12 cellular contexts compared by ENCODE assay signal in the genomic region with DNA sequence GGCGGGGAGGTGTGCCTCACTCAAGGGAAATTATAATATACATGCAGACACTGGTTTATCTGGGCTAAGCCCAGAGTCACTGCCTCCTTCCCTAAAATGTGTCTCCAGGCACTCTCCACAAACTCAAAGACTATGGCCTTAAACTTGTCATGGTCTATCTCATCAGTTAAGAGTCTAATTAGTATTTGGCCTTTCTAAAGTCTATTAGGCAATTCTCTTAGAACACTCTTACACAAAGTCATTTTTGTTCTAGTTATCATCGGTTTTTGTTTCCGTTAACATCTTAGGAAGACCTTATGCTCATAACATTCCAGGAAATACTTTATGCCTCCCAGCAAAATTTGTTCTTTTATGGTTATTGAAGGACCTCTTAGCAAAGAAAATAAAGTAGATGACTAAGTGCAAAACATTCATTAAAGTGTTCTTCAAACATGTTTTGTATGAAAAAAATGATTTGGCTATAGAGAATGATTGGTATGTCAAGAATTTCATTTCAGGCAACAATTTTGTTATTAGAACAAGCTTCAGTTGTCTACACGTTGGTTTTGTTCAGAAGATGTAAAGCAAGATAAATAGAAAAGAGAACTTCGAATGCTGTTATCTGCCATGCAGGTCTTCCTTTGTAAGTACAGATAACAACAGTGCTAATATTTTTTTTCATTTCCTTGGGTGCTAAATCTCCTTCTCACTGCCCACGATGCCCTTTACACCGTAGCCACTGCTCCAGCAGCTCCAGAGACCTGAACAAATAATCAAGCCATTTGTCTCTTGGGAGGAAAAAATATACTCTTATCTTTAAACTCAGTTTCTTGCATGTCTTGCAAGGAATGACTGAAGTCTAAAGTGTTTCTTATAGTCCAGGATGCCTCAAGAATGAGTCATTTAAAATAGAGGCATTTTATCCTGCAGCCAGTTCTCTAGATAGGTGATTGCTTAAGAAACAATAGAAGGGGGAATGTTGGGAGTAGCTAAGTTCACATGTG.
DNase-seq lines count a peak whose midpoint lies in the region; ATAC-seq, FAIRE-seq and TF ChIP-seq lines count a peak whose summit lies in the region.
"Had no signal": no experiment of that assay in that cellular context is flagged by ENCODE, and none has a peak within 500 bp of the region (broad histone marks: within the 10 kb centered on the region; RNA-seq: fewer than 3 reads in every experiment).

No MANE protein-coding gene starts in this region.

- TF ChIP-seq CTCF in A549 (IDR thresholded peaks at IDR 0.05), result no peak
- TF ChIP-seq CTCF in IMR-90 (conservative IDR thresholded peaks at IDR 0.05; ENCODE audit: low read depth, low read length), result no peak
- no peak for TF ChIP-seq CTCF in astrocyte of the spinal cord (IDR thresholded peaks at IDR 0.05; ENCODE audit: low read depth, low read length)
- no peak for TF ChIP-seq CTCF in keratinocyte (optimal IDR thresholded peaks at IDR 0.05 in 1 of 3, IDR thresholded peaks at IDR 0.05 in 1 of 3, conservative IDR thresholded peaks at IDR 0.05 in 1 of 3; ENCODE audit: extremely low read depth in 1 of 3, insufficient read depth in 2 of 3, low read length in 3 of 3)
- TF ChIP-seq CTCF in MM.1S (IDR thresholded peaks at IDR 0.05; ENCODE audit: low read length), result no peak
- no peak for TF ChIP-seq CTCF in neural progenitor cell (IDR thresholded peaks at IDR 0.05)

- H3K23ac ChIP-seq in IMR-90 (ENCODE audit: low read depth, low read length), result peak overlapping the region; percentile 80; the same call in 1 of the 2 replicates

- H3K9me3 ChIP-seq in A549 (0 out of 3 replicates have a peak, but pooled peaks cover 3% of the 10 kb centered on the region), IMR-90 (ENCODE audit: control insufficient read depth, insufficient read depth, low read length) (no peaks in the 10 kb centered on the region; the same call in 1 of the 2 replicates), keratinocyte (ENCODE audit: control insufficient read depth, low read depth, low read length) (no peaks in the 10 kb centered on the region), MM.1S (replicated peaks; ENCODE audit: insufficient read depth, low read length) (no peaks in the 10 kb centered on the region), neural progenitor cell (ENCODE audit: low read depth) (no peaks in the 10 kb centered on the region)
- H3K9me3 ChIP-seq: heart left ventricle, neutrophil had no signal

- ATAC-seq in A549 (peak; percentile 92 to 93), IMR-90 (ENCODE audit: low read depth) (peak; percentile 82), GM19452 (IDR thresholded peaks at IDR 0.05; ENCODE audit: unreplicated experiment) (no peak), HG02885 (IDR thresholded peaks at IDR 0.05; ENCODE audit: poor library complexity, unreplicated experiment) (no peak)
- ATAC-seq: heart left ventricle had no signal

- peak overlapping the region; percentile 88 for H4K5ac ChIP-seq in IMR-90 (ENCODE audit: low read depth, low read length)

- H2AK5ac ChIP-seq in IMR-90 (ENCODE audit: low read depth, low read length), result no peak overlapping the region; the same call in 1 of the 2 replicates

- TF ChIP-seq RAD21 in A549 (conservative IDR thresholded peaks at IDR 0.05 in 1 of 2, IDR thresholded peaks at IDR 0.05 in 1 of 2) (no peak), IMR-90 (IDR thresholded peaks at IDR 0.05; ENCODE audit: low read length) (no peak)

- H3K9me3 Mint-ChIP-seq in neural progenitor cell, result no peaks in the 10 kb centered on the region
- H3K9me3 Mint-ChIP-seq: activated naive CD4-positive, alpha-beta T cell treated with anti-CD3 and anti-CD28 coated beads, Interleukin-2, amount 10 ng/mL, durations not matched to agents 7 days and 5 days had no signal

- no peak overlapping the region for H3K4me3 Mint-ChIP-seq in neural progenitor cell
- H3K4me3 Mint-ChIP-seq: activated naive CD4-positive, alpha-beta T cell treated with anti-CD3 and anti-CD28 coated beads, Interleukin-2, amount 10 ng/mL, durations not matched to agents 7 days and 5 days had no signal

- in situ Hi-C loops in IMR-90 (cut with MboI; ENCODE audit: low sequenced_read_pairs), result no loop called here
- in situ Hi-C loops in astrocyte of the spinal cord (cut with HindIII; ENCODE audit: low sequenced_read_pairs), result no loop called here

- TF ChIP-seq POLR2A in A549 (IDR thresholded peaks at IDR 0.05; ENCODE audit: low read length) (no peak), IMR-90 (IDR thresholded peaks at IDR 0.05; ENCODE audit: low read depth, low read length) (no peak)

- POLR2A ChIA-PET in A549 (lab: Yijun Ruan, JAX) (no interaction called here), IMR-90 (lab: Charles Lee; ENCODE audit: unreplicated experiment) (no interaction called here)

- H3K4me3 ChIP-seq in A549 (no peak overlapping the region), IMR-90 (ENCODE audit: insufficient read depth, low read depth, low read length) (no peak overlapping the region), astrocyte of the spinal cord (ENCODE audit: low read depth, low read length) (no peak overlapping the region), keratinocyte (ENCODE audit: control insufficient read depth in 2 of 3, extremely low read depth in 1 of 3, insufficient read depth in 2 of 3, low read depth in 1 of 3, low read length in 3 of 3) (peak overlapping the region in 2 of 3 experiments; percentile 65 to 68), MM.1S (ENCODE audit: low read length) (no peak overlapping the region), neural progenitor cell (no peak overlapping the region)
- H3K4me3 ChIP-seq: heart left ventricle had no signal

- H4K91ac ChIP-seq in IMR-90 (ENCODE audit: insufficient read depth, low read depth, low read length), result peak overlapping the region; percentile 71

- peak overlapping the region; percentile 65 to 89 for H4K8ac ChIP-seq in IMR-90 (ENCODE audit: low read depth in 2 of 2, low read length in 2 of 2)

- CTCF ChIA-PET in A549 (lab: Yijun Ruan, JAX), result no interaction called here
- CTCF ChIA-PET in IMR-90 (lab: Yijun Ruan, JAX), result interaction anchor here (0.6 kb wide), 1 partner anchor 546 kb away, joined by 4 read pairs; no protein-coding TSS in a partner anchor

- H3K4me1 Mint-ChIP-seq in neural progenitor cell, result peaks cover 3% of the 10 kb centered on the region
- H3K4me1 Mint-ChIP-seq: activated naive CD4-positive, alpha-beta T cell treated with anti-CD3 and anti-CD28 coated beads, Interleukin-2, amount 10 ng/mL, durations not matched to agents 7 days and 5 days had no signal

- TF ChIP-seq EP300 in A549 (IDR thresholded peaks at IDR 0.05), result peak in 1 of 2 experiments; percentile 14; a peak in 1 of 5 replicates

- H3K36me3 Mint-ChIP-seq in neural progenitor cell, result no peaks in the 10 kb centered on the region
- H3K36me3 Mint-ChIP-seq: activated naive CD4-positive, alpha-beta T cell treated with anti-CD3 and anti-CD28 coated beads, Interleukin-2, amount 10 ng/mL, durations not matched to agents 7 days and 5 days had no signal

- H2AFZ ChIP-seq in IMR-90 (replicated peaks; ENCODE audit: low read length, poor library complexity), result no peak overlapping the region
- no peak overlapping the region for H2AFZ ChIP-seq in keratinocyte (ENCODE audit: control insufficient read depth, low read length)
- no peak overlapping the region for H2AFZ ChIP-seq in MM.1S (ENCODE audit: low read length)
- no peak overlapping the region for H2AFZ ChIP-seq in neural progenitor cell (replicated peaks)

- H4K20me1 ChIP-seq in IMR-90 (ENCODE audit: insufficient read depth, low read length) (no peaks in the 10 kb centered on the region), keratinocyte (ENCODE audit: control insufficient read depth, extremely low read depth, insufficient read depth, low read length) (no peaks in the 10 kb centered on the region), MM.1S (ENCODE audit: insufficient read depth, low read length) (no peaks in the 10 kb centered on the region), neural progenitor cell (ENCODE audit: low read depth) (no peaks in the 10 kb centered on the region)

- H3K79me1 ChIP-seq in IMR-90 (ENCODE audit: low read depth in 1 of 2, low read length in 2 of 2), result no peaks in the 10 kb centered on the region

- FAIRE-seq in A549 (lab: Jason Lieb, UNC) (no peak), keratinocyte (lab: Jason Lieb, UNC) (no peak)
- FAIRE-seq: TTC549 had no signal

- H3K9me2 ChIP-seq in MM.1S (replicated peaks; ENCODE audit: insufficient read depth, low read length), result no peaks in the 10 kb centered on the region

- no peaks in the 10 kb centered on the region for H3K27me3 ChIP-seq in IMR-90 (ENCODE audit: control insufficient read depth, insufficient read depth, low read length)
- H3K27me3 ChIP-seq in keratinocyte (ENCODE audit: control insufficient read depth, extremely low read depth, insufficient read depth, low read length), result no peaks in the 10 kb centered on the region
- H3K27me3 ChIP-seq in MM.1S (replicated peaks; ENCODE audit: insufficient read depth, low read length), result no peaks in the 10 kb centered on the region
- H3K27me3 ChIP-seq in neural progenitor cell, result no peaks in the 10 kb centered on the region
- H3K27me3 ChIP-seq: heart left ventricle, neutrophil had no signal

- no peak overlapping the region for H3K27ac Mint-ChIP-seq in neural progenitor cell
- H3K27ac Mint-ChIP-seq: activated naive CD4-positive, alpha-beta T cell treated with anti-CD3 and anti-CD28 coated beads, Interleukin-2, amount 10 ng/mL, durations not matched to agents 7 days and 5 days had no signal

- H2BK20ac ChIP-seq in IMR-90 (ENCODE audit: low read depth, low read length), result peak overlapping the region; percentile 85

- peak overlapping the region; percentile 84 for H3K56ac ChIP-seq in IMR-90 (ENCODE audit: extremely low read depth, insufficient read depth, low read length)

- intact Hi-C loops in IMR-90 (cut with micrococcal nuclease), result loop anchor here (1.0 to 10.0 kb wide), 3 partner anchors 148 to 268 kb away; no protein-coding TSS in a partner anchor

- peak; percentile 8 to 77 for DNase-seq in A549 (ENCODE audit: low read depth in 1 of 2, low spot score in 1 of 2)
- peak; percentile 80 for DNase-seq in IMR-90
- peak; percentile 81 for DNase-seq in astrocyte of the spinal cord (ENCODE audit: low read depth, low spot score)
- peak; percentile 60 for DNase-seq in keratinocyte (ENCODE audit: low read depth, low spot score)
- no peak for DNase-seq in MM.1S
- no peak for DNase-seq in neural progenitor cell (ENCODE audit: low spot score)
- DNase-seq: activated naive CD4-positive, alpha-beta T cell treated with anti-CD3 and anti-CD28 coated beads, Interleukin-2, amount 10 ng/mL, durations not matched to agents 7 days and 5 days; heart left ventricle had no signal

- peak overlapping the region; percentile 95 for H2BK5ac ChIP-seq in IMR-90 (ENCODE audit: low read depth, low read length, poor library complexity, severe bottlenecking)

- H3K36me3 ChIP-seq in IMR-90 (ENCODE audit: control insufficient read depth, insufficient read depth, low read length) (no peaks in the 10 kb centered on the region), keratinocyte (ENCODE audit: control insufficient read depth in 2 of 2, extremely low read depth in 1 of 2, insufficient read depth in 2 of 2, low read length in 2 of 2) (no peaks in the 10 kb centered on the region), MM.1S (replicated peaks; ENCODE audit: insufficient read depth, low read length) (no peaks in the 10 kb centered on the region), neural progenitor cell (no peaks in the 10 kb centered on the region)
- H3K36me3 ChIP-seq: heart left ventricle, neutrophil had no signal

- H3K4ac ChIP-seq in IMR-90 (ENCODE audit: low read depth, low read length), result peak overlapping the region; percentile 81

- H3K27ac ChIP-seq in A549 (peak overlapping the region; percentile 76 to 78), IMR-90 (ENCODE audit: insufficient read depth, low read length) (peak overlapping the region; percentile 76), keratinocyte (ENCODE audit: control insufficient read depth, insufficient read depth, low read length) (peak overlapping the region; percentile 76), MM.1S (ENCODE audit: low read length) (no peak overlapping the region), neural progenitor cell (no peak overlapping the region)
- H3K27ac ChIP-seq: heart left ventricle, neutrophil had no signal

- H2BK15ac ChIP-seq in IMR-90 (ENCODE audit: low read depth, low read length), result peak overlapping the region; percentile 18; the same call in 1 of the 3 replicates

- H3K27me3 Mint-ChIP-seq in neural progenitor cell (ENCODE audit: insufficient read depth, low read depth), result no peaks in the 10 kb centered on the region
- H3K27me3 Mint-ChIP-seq: activated naive CD4-positive, alpha-beta T cell treated with anti-CD3 and anti-CD28 coated beads, Interleukin-2, amount 10 ng/mL, durations not matched to agents 7 days and 5 days had no signal

- H3K4me2 ChIP-seq in A549 (peak overlapping the region; percentile 81), IMR-90 (ENCODE audit: low read depth, low read length) (peak overlapping the region; percentile 83), keratinocyte (ENCODE audit: control insufficient read depth, extremely low read depth, insufficient read depth, low read depth, low read length) (peak overlapping the region; percentile 96), MM.1S (ENCODE audit: low read depth, low read length) (no peak overlapping the region), neural progenitor cell (no peak overlapping the region)

- H3K79me2 ChIP-seq in keratinocyte (ENCODE audit: control insufficient read depth, insufficient read depth, low read length) (no peaks in the 10 kb centered on the region), MM.1S (ENCODE audit: low read length) (no peaks in the 10 kb centered on the region), neural progenitor cell (ENCODE audit: low read depth) (no peaks in the 10 kb centered on the region)

- H3K4me1 ChIP-seq in A549 (peaks cover 25% of the 10 kb centered on the region), IMR-90 (ENCODE audit: control insufficient read depth, insufficient read depth, low read length) (peaks cover 3% of the 10 kb centered on the region), keratinocyte (ENCODE audit: control insufficient read depth, extremely low read depth, insufficient read depth, low read length) (peaks cover 47% of the 10 kb centered on the region), MM.1S (ENCODE audit: low read length) (no peaks in the 10 kb centered on the region), neural progenitor cell (no peaks in the 10 kb centered on the region)

- peak overlapping the region; percentile 1; the same call in 1 of the 2 replicates for H3K9ac ChIP-seq in IMR-90 (ENCODE audit: low read depth, low read length)
- H3K9ac ChIP-seq in keratinocyte (ENCODE audit: control insufficient read depth, extremely low read depth, insufficient read depth, low read length), result no peak overlapping the region
- no peak overlapping the region for H3K9ac ChIP-seq in MM.1S (ENCODE audit: low read length)
- no peak overlapping the region for H3K9ac ChIP-seq in neural progenitor cell

- H2BK120ac ChIP-seq in IMR-90 (ENCODE audit: low read depth, low read length), result peak overlapping the region; percentile 89

- H3K9me1 ChIP-seq in IMR-90 (ENCODE audit: insufficient read depth, low read length) (no peaks in the 10 kb centered on the region), keratinocyte (ENCODE audit: control insufficient read depth, extremely low read depth, insufficient read depth, low read length) (no peaks in the 10 kb centered on the region)

- no peak overlapping the region for H2AK9ac ChIP-seq in IMR-90 (replicated peaks; ENCODE audit: low read depth, low read length, poor library complexity)

- peak overlapping the region; percentile 90 for H3K18ac ChIP-seq in IMR-90 (ENCODE audit: low read depth, low read length)

- H3F3A ChIP-seq in MM.1S (ENCODE audit: insufficient read depth, low read length) (no peaks in the 10 kb centered on the region), neural progenitor cell (ENCODE audit: low read depth) (no peaks in the 10 kb centered on the region)

- no TSS peak for BruUV-seq in IMR-90 (replicated peaks; lab: Mats Ljungman, UMichigan)

- peak overlapping the region; percentile 38 for H3K14ac ChIP-seq in IMR-90 (replicated peaks; ENCODE audit: low read depth, low read length)

- WGBS in A549 (ENCODE audit: missing lambda C conversion rate), result 4% methylated on average over 7 of the region's 7 CpGs
- WGBS in IMR-90 (ENCODE audit: extremely low coverage in 2 of 2, insufficient read length in 1 of 2), 2 experiments, result no CpG with 5 or more reads among the region's 7 CpGs

- dilution Hi-C loops in IMR-90 (cut with HindIII; ENCODE audit: low sequenced_read_pairs, unreplicated experiment), result no loop called here
- dilution Hi-C loops in keratinocyte (cut with MboI; ENCODE audit: extremely low pct_ligation_motif_present, low sequenced_read_pairs), result no loop called here

Comparison
In these comparisons a context has a peak if more than half of its experiments do, and no peak if none do; other contexts are left out.
1. ATAC-seq: peak in A549 (2 of 2) and IMR-90 (single experiment); none in GM19452 (single experiment) and HG02885 (single experiment).
2. DNase-seq: peak in A549 (2 of 2), IMR-90 (single experiment), astrocyte of the spinal cord (single experiment) and keratinocyte (single experiment); none in MM.1S (single experiment) and neural progenitor cell (single experiment).
3. H3K27ac ChIP-seq: peak in A549 (2 of 2), IMR-90 (single experiment) and keratinocyte (single experiment); none in MM.1S (single experiment) and neural progenitor cell (single experiment).
4. H3K4me2 ChIP-seq: peak in A549 (single experiment), IMR-90 (single experiment) and keratinocyte (single experiment); none in MM.1S (single experiment) and neural progenitor cell (single experiment).
5. H3K4me3 ChIP-seq: peak in keratinocyte (2 of 3); none in A549 (single experiment), IMR-90 (single experiment), astrocyte of the spinal cord (single experiment), MM.1S (single experiment) and neural progenitor cell (single experiment).